8 cellular contexts compared by ENCODE assay signal in the genomic region with DNA sequence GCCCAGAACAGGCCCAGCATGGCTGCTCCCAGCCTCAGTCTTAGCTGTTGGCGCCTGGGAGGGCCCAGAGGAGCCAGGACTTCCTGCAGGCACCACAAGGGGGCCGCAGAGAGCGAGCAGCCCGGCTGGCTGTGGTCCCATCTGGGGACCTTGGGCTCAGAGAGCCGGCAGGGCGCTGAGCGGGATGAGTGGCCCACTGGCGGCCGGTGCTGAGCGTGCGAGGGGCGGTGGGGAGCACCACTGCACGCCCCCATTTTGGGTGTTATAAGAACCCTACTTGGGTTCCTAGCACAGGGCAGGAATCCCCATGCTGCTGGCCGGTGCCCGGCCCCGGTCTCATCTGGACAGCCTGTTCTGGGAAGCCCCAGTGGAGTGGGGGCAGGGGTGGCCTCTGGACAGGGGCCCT. TPM values are rescaled to one million over a fixed set of nuclear protein-coding genes. Genes with fewer than 3 reads are reported as not detected.
DNase-seq lines count a peak whose midpoint lies in the region; ATAC-seq and TF ChIP-seq lines count a peak whose summit lies in the region.

No MANE protein-coding gene starts in this region.

- H3K9me3 Mint-ChIP-seq in osteocyte (ENCODE audit: unreplicated experiment), result no peaks in the 10 kb centered on the region

- intact Hi-C loops in testis (cut with DNase I; ENCODE audit: low total_unique reads), result no loop called here

- H3K4me1 ChIP-seq in testis, result peaks cover 9% of the 10 kb centered on the region

- H3K27me3 ChIP-seq in testis, result no peaks in the 10 kb centered on the region

- peaks cover 7% of the 10 kb centered on the region for H3K36me3 Mint-ChIP-seq in osteocyte (ENCODE audit: unreplicated experiment)

- POLR2A ChIA-PET in AG04449 (lab: Yijun Ruan, JAX), result no interaction called here

- no peak overlapping the region for H3K4me3 Mint-ChIP-seq in osteocyte (ENCODE audit: unreplicated experiment)

- ATAC-seq in HG02938 (IDR thresholded peaks at IDR 0.05; ENCODE audit: unreplicated experiment), result no peak

- TF ChIP-seq CTCF in AG04449 (IDR thresholded peaks at IDR 0.05; ENCODE audit: insufficient read depth, low read length, missing control alignments) (peak; percentile 93), osteocyte (IDR thresholded peaks at IDR 0.05) (peak; percentile 79), testis (IDR thresholded peaks at IDR 0.05) (peak; percentile 63 to 80 (median 69))

- H3K4me3 ChIP-seq in AG04449 (ENCODE audit: low read depth, low read length) (no peak overlapping the region), testis (no peak overlapping the region)

- H3K27ac Mint-ChIP-seq in osteocyte (ENCODE audit: unreplicated experiment), result no peak overlapping the region

- TF ChIP-seq POLR2A in testis (IDR thresholded peaks at IDR 0.05), result no peak

- CTCF ChIA-PET in AG04449 (lab: Yijun Ruan, JAX), result interaction anchor here (0.6 to 2.4 kb wide), 11 partner anchors 9 to 68 kb away, joined by 3 to 14 read pairs (median 4); no protein-coding TSS in a partner anchor

- H3K27ac ChIP-seq in testis, result no peak overlapping the region

- no peaks in the 10 kb centered on the region for H3K4me1 Mint-ChIP-seq in osteocyte (ENCODE audit: unreplicated experiment)

- H3K36me3 ChIP-seq in testis (ENCODE audit: low read depth, missing control alignments), result no peaks in the 10 kb centered on the region

- no peaks in the 10 kb centered on the region for H3K9me3 ChIP-seq in testis

- no peaks in the 10 kb centered on the region for H3K27me3 Mint-ChIP-seq in osteocyte (ENCODE audit: unreplicated experiment)

- 42 to 68% methylated on average over 5 to 16 of the region's 16 CpGs for WGBS in testis, 2 donors

- DNase-seq in AG04449 (ENCODE audit: low read depth, low spot score) (no peak), GM19240 (ENCODE audit: insufficient read length, low spot score) (peak; percentile 83), foreskin melanocyte (peak; percentile 28), osteocyte (ENCODE audit: extremely low spot score, unreplicated experiment) (no peak), testis (peak; percentile 73)
- DNase-seq in activated effector memory CD4-positive, alpha-beta T cell treated with Interleukin-2 at 50 U/mL for 16 hours, result peak; percentile 49

TF ChIP-seq in PFSK-1, 5 proteins besides CTCF, POLR2A, EP300 and RAD21:
- TF ChIP-seq REST (IDR thresholded peaks at IDR 0.05; ENCODE audit: insufficient read depth in 1 of 2, low read depth in 2 of 2, low read length in 2 of 2), result no peak
- peak; percentile 22 for TF ChIP-seq FOXP2 (optimal IDR thresholded peaks at IDR 0.05; ENCODE audit: borderline replicate concordance, extremely low read depth, extremely low read length, insufficient read depth)

RNA-seq across cellular contexts. Expression of gene CRIP2, which starts 25.9 kb away (rescaled TPM):
- 256 TPM for polyA plus RNA-seq in PFSK-1 (2012; ENCODE audit: insufficient read length, low read depth)
- total RNA-seq in osteocyte (183 and 191 TPM in 2 replicates), testis (100 to 1,000 TPM; 114 to 159 TPM)
- polyA plus RNA-seq in testis (ENCODE audit: insufficient read depth, low read depth, low replicate concordance), result 121 TPM

RNA-seq across cellular contexts. Expression of gene MTA1, which starts 29.1 kb away (rescaled TPM):
- polyA plus RNA-seq in PFSK-1 (2012; ENCODE audit: insufficient read length, low read depth), result 202 TPM
- total RNA-seq in osteocyte, result 122 and 132 TPM in 2 replicates
- total RNA-seq in testis, result 100 to 1,000 TPM; 118 to 120 TPM
- polyA plus RNA-seq in testis (ENCODE audit: insufficient read depth, low read depth, low replicate concordance), result 135 TPM

RNA-seq across cellular contexts. Expression of gene CRIP1, which starts 38.0 kb away (rescaled TPM):
- 1.0 TPM for polyA plus RNA-seq in PFSK-1 (2012; ENCODE audit: insufficient read length, low read depth)
- total RNA-seq in osteocyte (31.0 and 34.1 TPM in 2 replicates), testis (1 to 10 TPM; 3.0 to 4.4 TPM)
- polyA plus RNA-seq in testis (ENCODE audit: insufficient read depth, low read depth, low replicate concordance), result 154 TPM

RNA-seq across cellular contexts. Expression of gene TEDC1, which starts 42.3 kb away (rescaled TPM):
- polyA plus RNA-seq in PFSK-1 (2012; ENCODE audit: insufficient read length, low read depth), result 16.1 TPM
- 8.4 and 11.0 TPM in 2 replicates for total RNA-seq in osteocyte
- 10 to 100 TPM; 16.4 to 16.7 TPM for total RNA-seq in testis
- 8.8 TPM for polyA plus RNA-seq in testis (ENCODE audit: insufficient read depth, low read depth, low replicate concordance)

RNA-seq across cellular contexts. Expression of gene TEX22, which starts 50.4 kb away (rescaled TPM):
- 0.99 TPM for polyA plus RNA-seq in PFSK-1 (2012; ENCODE audit: insufficient read length, low read depth)
- total RNA-seq in osteocyte (3.1 and 4.9 TPM in 2 replicates), testis (1 to 10 TPM; 5.2 to 6.6 TPM)
- polyA plus RNA-seq in testis (ENCODE audit: insufficient read depth, low read depth, low replicate concordance), result 21.5 TPM

Comparison
In these comparisons a context has a peak if more than half of its experiments do, and no peak if none do; other contexts are left out.
1. DNase-seq: peak in GM19240 (single experiment), activated effector memory CD4-positive, alpha-beta T cell treated with Interleukin-2 at 50 U/mL for 16 hours (single experiment), foreskin melanocyte (single experiment) and testis (single experiment); none in AG04449 (single experiment) and osteocyte (single experiment).
2. Peak in every context shown above with its lines, with median percentiles within 50 percentile points of each other: CTCF ChIP-seq.